ENCODE assay signal across 1 cellular context in genomic region chrX:107776649-107777535, GRCh38.
TF ChIP-seq lines count a peak whose summit lies in the region.

No MANE protein-coding gene starts in this region.

TF ChIP-seq in K562, 482 proteins besides CTCF, POLR2A, EP300 and RAD21 (continued from another document):
- TF ChIP-seq HINFP (tag; conservative IDR thresholded peaks at IDR 0.05; ENCODE audit: low read depth) (peak; percentile 59; the same call in 1 of the 2 replicates), VEZF1 (CRISPR knock-in tag; IDR thresholded peaks at IDR 0.05) (peak; percentile 35; the same call in 1 of the 2 replicates), RBM39 (optimal IDR thresholded peaks at IDR 0.05; ENCODE audit: low read depth, low read length) (peak; percentile 14), LARP7 (IDR thresholded peaks at IDR 0.05) (0 out of 2 replicates have a peak, but pooled peaks have one; percentile 48), CREB1 (IDR thresholded peaks at IDR 0.05) (peak; percentile 54; the same call in 1 of the 2 replicates), CREB1 (CRISPR knock-in tag; IDR thresholded peaks at IDR 0.05) (peak; percentile 48), NCOR1 (IDR thresholded peaks at IDR 0.05) (no peak)
- TF ChIP-seq, protein P1, sequence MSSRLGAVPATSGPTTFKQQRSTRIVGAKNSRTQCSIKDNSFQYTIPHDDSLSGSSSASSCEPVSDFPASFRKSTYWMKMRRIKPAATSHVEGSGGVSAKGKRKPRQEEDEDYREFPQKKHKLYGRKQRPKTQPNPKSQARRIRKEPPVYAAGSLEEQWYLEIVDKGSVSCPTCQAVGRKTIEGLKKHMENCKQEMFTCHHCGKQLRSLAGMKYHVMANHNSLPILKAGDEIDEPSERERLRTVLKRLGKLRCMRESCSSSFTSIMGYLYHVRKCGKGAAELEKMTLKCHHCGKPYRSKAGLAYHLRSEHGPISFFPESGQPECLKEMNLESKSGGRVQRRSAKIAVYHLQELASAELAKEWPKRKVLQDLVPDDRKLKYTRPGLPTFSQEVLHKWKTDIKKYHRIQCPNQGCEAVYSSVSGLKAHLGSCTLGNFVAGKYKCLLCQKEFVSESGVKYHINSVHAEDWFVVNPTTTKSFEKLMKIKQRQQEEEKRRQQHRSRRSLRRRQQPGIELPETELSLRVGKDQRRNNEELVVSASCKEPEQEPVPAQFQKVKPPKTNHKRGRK (tag; IDR thresholded peaks at IDR 0.05): peak; percentile 99
